18 cellular contexts compared by ENCODE assay signal in the genomic region with DNA sequence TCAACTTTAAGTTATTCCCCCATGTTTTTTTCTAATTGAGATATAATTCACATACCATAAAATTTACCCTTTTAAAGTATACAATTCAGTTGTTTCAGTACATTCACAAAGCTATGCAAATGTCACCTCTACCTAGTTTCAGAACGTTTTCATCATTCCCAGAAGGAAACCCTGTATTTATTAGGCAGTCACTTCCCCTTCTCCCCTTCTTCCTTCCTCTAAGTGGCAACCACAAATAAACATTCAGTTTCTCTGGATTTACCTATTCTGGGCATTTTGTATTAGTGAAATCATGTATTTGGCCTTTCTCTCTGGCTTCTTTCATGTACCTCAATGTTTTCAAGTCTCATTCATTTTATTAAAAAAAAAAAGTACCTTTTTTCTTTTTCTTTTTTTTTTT.
DNase-seq lines count a peak whose midpoint lies in the region; ATAC-seq, FAIRE-seq and TF ChIP-seq lines count a peak whose summit lies in the region.
"Had no signal": no experiment of that assay in that cellular context is flagged by ENCODE, and none has a peak within 500 bp of the region (broad histone marks: within the 10 kb centered on the region; RNA-seq: fewer than 3 reads in every experiment).

No MANE protein-coding gene starts in this region.

- H4K20me1 ChIP-seq in GM12878 (ENCODE audit: control insufficient read depth, insufficient read depth) = no peaks in the 10 kb centered on the region

- no peak overlapping the region for H3K4me3 ChIP-seq in GM12878
- no peak overlapping the region for H3K4me3 ChIP-seq in neutrophil (ENCODE audit: low read depth in 1 of 2, low read length in 1 of 2)
- H3K4me3 ChIP-seq in lower leg skin (ENCODE audit: low read depth, poor library complexity, severe bottlenecking) = no peak overlapping the region
- H3K4me3 ChIP-seq: GM23248 had no signal

- H3K4me3 Mint-ChIP-seq in T-helper 17 cell = no peak overlapping the region
- H3K4me3 Mint-ChIP-seq: CD4-positive, alpha-beta memory T cell had no signal

- H3K4me1 ChIP-seq in GM12878 (ENCODE audit: control insufficient read depth, insufficient read depth, low read length) (no peaks in the 10 kb centered on the region), neutrophil (ENCODE audit: control insufficient read depth in 1 of 2, insufficient read depth in 1 of 2, low read depth in 1 of 2, low read length in 1 of 2) (peaks cover 8 to 10% of the 10 kb centered on the region in 2 experiments)

- POLR2A ChIA-PET in GM12878 (lab: Charles Lee) = interaction anchor here (1.0 kb wide), 1 partner anchor 14 kb away, joined by 6 read pairs; no protein-coding TSS in a partner anchor

- BruUV-seq in GM12878 (replicated peaks; lab: Mats Ljungman, UMichigan) = no TSS peak

- FAIRE-seq in GM12891 (lab: Jason Lieb, UNC) = no peak
- peak; percentile 56 for FAIRE-seq in GM12878 (lab: Jason Lieb, UNC)
- FAIRE-seq: H1 had no signal

- H3K4me1 Mint-ChIP-seq in T-helper 17 cell = no peaks in the 10 kb centered on the region
- H3K4me1 Mint-ChIP-seq: CD4-positive, alpha-beta memory T cell had no signal

- H3K36me3 Mint-ChIP-seq in T-helper 17 cell (ENCODE audit: low read depth) = peaks cover 3% of the 10 kb centered on the region

- no peak for DNase-seq in GM12891 (ENCODE audit: insufficient read length, low spot score)
- no peak for DNase-seq in T-helper 17 cell
- DNase-seq in GM12878 (ENCODE audit: low read depth, low spot score) = no peak
- no peak for DNase-seq in NCI-H1048 (lab: John Stamatoyannopoulos, UW)
- no peak for DNase-seq in SW480 (ENCODE audit: low spot score)
- DNase-seq in lower leg skin (ENCODE audit: low spot score in 2 of 2) = no peak
- DNase-seq: C1 segment of cervical spinal cord; CD4-positive, alpha-beta memory T cell; COR-L47; DMS153; DND-41; GDM1; GM23248; H7; HCEC 1CT had no signal

- TF ChIP-seq CTCF in GM12878 (IDR thresholded peaks at IDR 0.05 in 2 of 3, conservative IDR thresholded peaks at IDR 0.05 in 1 of 3; ENCODE audit: control insufficient read depth in 2 of 3, extremely low read depth in 1 of 3, insufficient read depth in 1 of 3, low read depth in 3 of 3, low read length in 3 of 3) (no peak), neutrophil (IDR thresholded peaks at IDR 0.05) (no peak), lower leg skin (IDR thresholded peaks at IDR 0.05) (no peak)

- TF ChIP-seq RAD21 in GM12878 (IDR thresholded peaks at IDR 0.05; ENCODE audit: insufficient read depth, low read depth, low read length) = no peak

- H3K27me3 Mint-ChIP-seq in T-helper 17 cell = no peaks in the 10 kb centered on the region
- H3K27me3 Mint-ChIP-seq: CD4-positive, alpha-beta memory T cell had no signal

- H3K36me3 ChIP-seq in GM12878 (ENCODE audit: control insufficient read depth in 2 of 2, insufficient read depth in 2 of 2, low read length in 1 of 2) (peaks cover 0 to 24% of the 10 kb centered on the region in 2 experiments; a peak in 3 of 4 replicates), neutrophil (peaks cover 60% of the 10 kb centered on the region)

- RAD21 ChIA-PET in GM12878 (lab: Charles Lee; ENCODE audit: unreplicated experiment) = no interaction called here

- H3K27ac Mint-ChIP-seq in T-helper 17 cell = peak overlapping the region; percentile 16

- H3K9ac ChIP-seq in GM12878 (ENCODE audit: control insufficient read depth, insufficient read depth, low read length) = no peak overlapping the region
- H3K9ac ChIP-seq: GM23248 had no signal

- ATAC-seq in T-helper 17 cell (no peak), GM12878 (peak; percentile 37), GM21381 (IDR thresholded peaks at IDR 0.05; ENCODE audit: unreplicated experiment) (no peak)

- WGBS in GM12878 (ENCODE audit: insufficient coverage, insufficient replicate concordance, low lambda C conversion rate, missing lambda C conversion rate) = 0% methylated on average over 1 of the region's 1 CpG
- 45 to 48% methylated on average over 1 of the region's 1 CpG for WGBS in lower leg skin, 2 donors

- H3K27me3 ChIP-seq in GM12878 (replicated peaks in 1 of 2; ENCODE audit: control insufficient read depth in 2 of 2, insufficient read depth in 2 of 2, low read length in 1 of 2) (no peaks in the 10 kb centered on the region), neutrophil (no peaks in the 10 kb centered on the region)

- TF ChIP-seq POLR2A in GM12891 (IDR thresholded peaks at IDR 0.05; ENCODE audit: low read depth, low read length) (no peak), GM12878 (IDR thresholded peaks at IDR 0.05; ENCODE audit: low read depth, low read length) (no peak), lower leg skin (IDR thresholded peaks at IDR 0.05) (no peak)

- no peak overlapping the region for H3K4me2 ChIP-seq in GM12878 (ENCODE audit: control insufficient read depth, insufficient read depth)

- H3K9me3 ChIP-seq in T-helper 17 cell (ENCODE audit: control insufficient read depth, low read length, poor library complexity, severe bottlenecking) = no peaks in the 10 kb centered on the region
- H3K9me3 ChIP-seq in GM12878 (replicated peaks; ENCODE audit: control insufficient read depth, insufficient read depth, low read length) = peaks cover 7% of the 10 kb centered on the region
- H3K9me3 ChIP-seq in neutrophil = no peaks in the 10 kb centered on the region

- H2AFZ ChIP-seq in GM12878 (ENCODE audit: control insufficient read depth, low read depth, low read length) = no peak overlapping the region
- H2AFZ ChIP-seq: GM23248 had no signal

- CTCF ChIA-PET in GM12878 (lab: Yijun Ruan, JAX) = interaction anchor here (0.6 to 1.9 kb wide), 4 partner anchors 9 to 153 kb away, joined by 3 to 5 read pairs (median 3); no protein-coding TSS in a partner anchor

- no peak overlapping the region for H3K27ac ChIP-seq in GM12878 (ENCODE audit: control insufficient read depth, insufficient read depth)
- H3K27ac ChIP-seq in neutrophil = peak overlapping the region; percentile 56
- H3K27ac ChIP-seq: GM23248 had no signal

- in situ Hi-C loops in GM12878 (cut with MboI) = no loop called here

- SMC1A ChIA-PET in GM12878 (lab: Charles Lee; ENCODE audit: uncharacterized antibody, unreplicated experiment) = interaction anchor here (2.5 kb wide), 1 partner anchor 10 kb away, joined by 7 read pairs; no protein-coding TSS in a partner anchor

- intact Hi-C loops in GM12878 (cut with micrococcal nuclease; ENCODE audit: unreplicated experiment) = no loop called here
- intact Hi-C loops in lower leg skin (cut with DNase I; ENCODE audit: low total_unique reads) = no loop called here

- TF ChIP-seq EP300 in GM12878 (IDR thresholded peaks at IDR 0.05; ENCODE audit: borderline replicate concordance in 1 of 2, control insufficient read depth in 1 of 2, low read depth in 2 of 2, low read length in 2 of 2) = no peak

- H3K79me2 ChIP-seq in GM12878 (ENCODE audit: control insufficient read depth, insufficient read depth, low read length) = no peaks in the 10 kb centered on the region

TF ChIP-seq in GM12891, 5 proteins besides CTCF, POLR2A, EP300 and RAD21:
- peak; percentile 51; the same call in 1 of the 2 replicates for TF ChIP-seq SPI1 (IDR thresholded peaks at IDR 0.05; ENCODE audit: low read depth, low read length)
- TF ChIP-seq TAF1 (IDR thresholded peaks at IDR 0.05; ENCODE audit: low read depth, low read length) = no peak

TF ChIP-seq in GM12878, 131 proteins besides CTCF, POLR2A, EP300 and RAD21:
- TF ChIP-seq IKZF1 (conservative IDR thresholded peaks at IDR 0.05) (0 out of 2 replicates have a peak, but pooled peaks have one; percentile 43), ETV6 (conservative IDR thresholded peaks at IDR 0.05 in 1 of 2, IDR thresholded peaks at IDR 0.05 in 1 of 2; ENCODE audit: borderline replicate concordance in 1 of 2, low read depth in 1 of 2) (peak in 1 of 2 experiments; percentile 35; a peak in 1 of 4 replicates), RCOR1 (conservative IDR thresholded peaks at IDR 0.05; ENCODE audit: low read depth, low read length) (no peak), EED (IDR thresholded peaks at IDR 0.05; ENCODE audit: low read depth) (0 out of 2 replicates have a peak, but pooled peaks have one; percentile 38), RUNX3 (IDR thresholded peaks at IDR 0.05; ENCODE audit: low read length) (peak; percentile 28; the same call in 1 of the 2 replicates), IKZF2 (IDR thresholded peaks at IDR 0.05) (peak; percentile 63 to 68; a peak in 3 of 4 replicates)
